Comparison of ENCODE assay signal across 17 cellular contexts in the genomic region with DNA sequence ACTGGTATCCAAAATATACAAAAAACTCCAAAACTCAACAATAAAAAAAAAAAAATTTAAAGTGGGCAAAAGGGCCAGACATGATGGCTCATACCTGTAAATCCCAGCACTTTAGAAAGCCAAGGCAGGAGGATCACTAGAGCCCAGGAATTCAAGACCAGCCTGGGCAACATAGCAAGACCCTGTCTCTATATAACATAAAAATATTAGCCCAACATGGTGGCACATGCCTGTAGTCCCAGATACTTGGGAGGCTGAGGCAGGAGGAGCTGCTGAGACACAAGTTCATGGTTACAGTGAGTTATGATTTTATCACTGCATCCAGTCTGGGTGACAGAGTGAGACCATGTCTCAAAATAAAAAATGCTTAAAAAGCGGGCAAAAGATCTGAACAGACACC.
DNase-seq lines count a peak whose midpoint lies in the region; ATAC-seq and TF ChIP-seq lines count a peak whose summit lies in the region.
"Had no signal": no experiment of that assay in that cellular context is flagged by ENCODE, and none has a peak within 500 bp of the region (broad histone marks: within the 10 kb centered on the region; RNA-seq: fewer than 3 reads in every experiment).

No MANE protein-coding gene starts in this region.

- H4K20me1 ChIP-seq in Karpas-422 (ENCODE audit: insufficient read depth, low read depth, low read length): no peaks in the 10 kb centered on the region

- H3K79me2 ChIP-seq in Karpas-422 (ENCODE audit: low read length): no peaks in the 10 kb centered on the region

- TF ChIP-seq EP300 in upper lobe of left lung (IDR thresholded peaks at IDR 0.05): no peak

- no peaks in the 10 kb centered on the region for H3K27me3 ChIP-seq in heart right ventricle
- H3K27me3 ChIP-seq in Karpas-422 (ENCODE audit: low read length): no peaks in the 10 kb centered on the region
- no peaks in the 10 kb centered on the region for H3K27me3 ChIP-seq in right cardiac atrium (ENCODE audit: control insufficient read depth, insufficient read depth)
- H3K27me3 ChIP-seq in thyroid gland: no peaks in the 10 kb centered on the region
- H3K27me3 ChIP-seq in upper lobe of left lung: no peaks in the 10 kb centered on the region
- H3K27me3 ChIP-seq: BLaER1 had no signal

- intact Hi-C loops in heart right ventricle (cut with DNase I): no loop called here
- intact Hi-C loops in Right ventricle myocardium inferior (cut with DNase I): no loop called here
- intact Hi-C loops in right cardiac atrium (cut with DNase I): no loop called here
- intact Hi-C loops in thyroid gland (cut with DNase I): no loop called here

- H3K27ac ChIP-seq in heart right ventricle (peak overlapping the region in 9 of 10 donors; percentile 15 to 85 (median 68)), Karpas-422 (ENCODE audit: low read length) (no peak overlapping the region), right cardiac atrium (ENCODE audit: low read length) (peak overlapping the region; percentile 81), thyroid gland (peak overlapping the region; percentile 14 to 60 (median 37)), upper lobe of left lung (no peak overlapping the region)
- H3K27ac ChIP-seq: BLaER1, HL-60 had no signal

- WGBS in heart right ventricle, 2 donors: 100% methylated on average over 1 of the region's 1 CpG
- WGBS in right cardiac atrium: 94% methylated on average over 1 of the region's 1 CpG
- 94 to 98% methylated on average over 1 of the region's 1 CpG for WGBS in thyroid gland, 2 donors
- 88 to 100% methylated on average over 1 of the region's 1 CpG for WGBS in upper lobe of left lung, 2 donors

- H3K4me1 ChIP-seq in heart right ventricle (peaks cover 0 to 78% (median 32%) of the 10 kb centered on the region in 9 donors), Karpas-422 (ENCODE audit: low read length) (no peaks in the 10 kb centered on the region), right cardiac atrium (ENCODE audit: control insufficient read depth, insufficient read depth, low read length) (peaks cover 6% of the 10 kb centered on the region), thyroid gland (peaks cover 0 to 10% of the 10 kb centered on the region in 2 donors), upper lobe of left lung (no peaks in the 10 kb centered on the region)
- H3K4me1 ChIP-seq: Caco-2 had no signal

- no peak for TF ChIP-seq POLR2A in thyroid gland (IDR thresholded peaks at IDR 0.05)
- no peak for TF ChIP-seq POLR2A in upper lobe of left lung (IDR thresholded peaks at IDR 0.05)

- no peak overlapping the region for H3K4me2 ChIP-seq in Karpas-422 (ENCODE audit: low read depth, low read length, poor library complexity, severe bottlenecking)
- H3K4me2 ChIP-seq: BLaER1 had no signal

- H3K9ac ChIP-seq in Karpas-422 (ENCODE audit: low read length): no peak overlapping the region
- H3K9ac ChIP-seq: BLaER1 had no signal

- ATAC-seq in heart right ventricle (peak in 1 of 8 donors; percentile 36), Right ventricle myocardium inferior (no peak), right cardiac atrium (no peak), GM21447 (IDR thresholded peaks at IDR 0.05; ENCODE audit: unreplicated experiment) (no peak), upper lobe of left lung (ENCODE audit: low FRiP score in 2 of 2) (no peak)

- H3K9me3 ChIP-seq in heart right ventricle (no peaks in the 10 kb centered on the region), Karpas-422 (ENCODE audit: low read length) (no peaks in the 10 kb centered on the region), right cardiac atrium (ENCODE audit: control insufficient read depth, low read length) (no peaks in the 10 kb centered on the region), thyroid gland (no peaks in the 10 kb centered on the region), upper lobe of left lung (no peaks in the 10 kb centered on the region)
- H3K9me3 ChIP-seq: Caco-2 had no signal

- H2AFZ ChIP-seq in Karpas-422 (ENCODE audit: low read length): no peak overlapping the region

- no peak for TF ChIP-seq CTCF in heart right ventricle (IDR thresholded peaks at IDR 0.05)
- no peak for TF ChIP-seq CTCF in thyroid gland (IDR thresholded peaks at IDR 0.05)
- TF ChIP-seq CTCF in upper lobe of left lung (IDR thresholded peaks at IDR 0.05): no peak

- no peaks in the 10 kb centered on the region for H3K9me2 ChIP-seq in Karpas-422 (replicated peaks; ENCODE audit: insufficient read depth, low read length)

- no peak for DNase-seq in heart right ventricle
- DNase-seq in Right ventricle myocardium inferior (ENCODE audit: missing footprints): no peak
- DNase-seq in Karpas-422: peak; percentile 27
- DNase-seq in right cardiac atrium: no peak
- no peak for DNase-seq in thyroid gland
- no peak for DNase-seq in HK-2 (ENCODE audit: unreplicated experiment)
- DNase-seq in upper lobe of left lung: no peak
- DNase-seq: 8988T; AML-193; Caco-2; CD8-positive, alpha-beta memory T cell; DND-41; GDM1; HCEC 1CT had no signal

- H3K4me3 ChIP-seq in heart right ventricle: no peak overlapping the region
- H3K4me3 ChIP-seq in Karpas-422 (ENCODE audit: low read length): no peak overlapping the region
- no peak overlapping the region for H3K4me3 ChIP-seq in right cardiac atrium (ENCODE audit: low read length)
- no peak overlapping the region for H3K4me3 ChIP-seq in thyroid gland (replicated peaks in 1 of 3)
- no peak overlapping the region for H3K4me3 ChIP-seq in upper lobe of left lung
- H3K4me3 ChIP-seq: BLaER1 had no signal

- no peaks in the 10 kb centered on the region for H3K36me3 ChIP-seq in heart right ventricle
- H3K36me3 ChIP-seq in Karpas-422 (ENCODE audit: insufficient read depth, low read length): no peaks in the 10 kb centered on the region
- H3K36me3 ChIP-seq in thyroid gland: no peaks in the 10 kb centered on the region
- no peaks in the 10 kb centered on the region for H3K36me3 ChIP-seq in upper lobe of left lung
- H3K36me3 ChIP-seq: BLaER1 had no signal

Comparison
In these comparisons a context has a peak if more than half of its experiments do, and no peak if none do; other contexts are left out.
1. H3K27ac ChIP-seq: peak in heart right ventricle (9 of 10), right cardiac atrium (single experiment) and thyroid gland (3 of 3); none in Karpas-422 (single experiment) and upper lobe of left lung (0 of 4).